29 cellular contexts compared by ENCODE assay signal in the genomic region with DNA sequence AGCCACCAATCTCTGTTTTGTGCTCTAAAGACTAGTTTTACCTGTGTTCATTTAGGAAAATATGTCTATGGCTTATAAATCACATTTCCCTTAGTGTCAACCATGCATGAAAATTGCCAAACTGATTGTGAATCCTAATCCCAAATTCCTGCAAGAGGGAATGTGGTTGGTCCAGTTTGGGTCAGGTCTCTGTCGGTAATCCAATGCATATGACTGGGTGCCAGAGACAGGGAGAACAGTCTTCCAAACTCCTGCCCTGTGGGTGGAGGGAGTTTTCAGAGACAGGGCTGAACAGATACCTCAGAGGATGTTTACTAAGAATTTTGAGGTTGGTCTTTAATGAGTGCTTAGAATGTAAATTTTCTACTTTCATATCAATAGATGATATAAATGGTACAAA.
"Had no signal": no experiment of that assay in that cellular context is flagged by ENCODE, and none has a peak within 500 bp of the region (broad histone marks: within the 10 kb centered on the region; RNA-seq: fewer than 3 reads in every experiment).

No MANE protein-coding gene starts in this region.

- H3K27me3 ChIP-seq: colonic mucosa, esophagus muscularis mucosa, heart right ventricle, neutrophil, right lobe of liver, tibial nerve, upper lobe of left lung had no signal

- H3K27ac Mint-ChIP-seq: dendritic cell treated with granulocyte-macrophage colony-stimulating factor and Interleukin-4, amounts not matched to agents 40 ng/mL and 50 ng/mL, for 4 days; immature natural killer cell; memory B cell; mesothelial cell of epicardium; naive B cell; natural killer cell treated with Interleukin-12 subunit alpha and Interleukin-12 subunit beta and Interleukin-15 and Interleukin-18, amount 100 ng/mL, for 72 hours; progenitor cell of endocrine pancreas; stimulated activated naive B cell treated with anti-CD40 and anti-IgM and Interleukin-4, amounts not matched to agents 10 μg/mL and 1 μg/mL and 100 μg/mL, for 72 hours; stimulated activated naive CD8-positive, alpha-beta T cell treated with anti-CD3 and anti-CD28 coated beads, Interleukin-15, Interleukin-2, amounts not matched to agents 100 ng/mL and 50 ng/mL, for 24 hours had no signal

- H3K4me3 Mint-ChIP-seq: dendritic cell treated with granulocyte-macrophage colony-stimulating factor and Interleukin-4, amounts not matched to agents 40 ng/mL and 50 ng/mL, for 4 days; immature natural killer cell; memory B cell; mesothelial cell of epicardium; naive B cell; natural killer cell treated with Interleukin-12 subunit alpha and Interleukin-12 subunit beta and Interleukin-15 and Interleukin-18, amount 100 ng/mL, for 72 hours; neural crest cell; stimulated activated naive B cell treated with anti-CD40 and anti-IgM and Interleukin-4, amounts not matched to agents 10 μg/mL and 1 μg/mL and 100 μg/mL, for 72 hours; stimulated activated naive CD8-positive, alpha-beta T cell treated with anti-CD3 and anti-CD28 coated beads, Interleukin-15, Interleukin-2, amounts not matched to agents 100 ng/mL and 50 ng/mL, for 24 hours had no signal

- DNase-seq: colonic mucosa; effector CD8-positive, alpha-beta T cell; foreskin keratinocyte; glutamatergic neuron; heart right ventricle; hippocampal formation; immature natural killer cell; mucosa of descending colon; naive B cell; right lobe of liver; small intestine; stimulated activated CD4-positive, alpha-beta T cell treated with anti-CD3 and anti-CD28 coated beads, Interleukin-15, amount 100 ng/mL, for 24 hours; stimulated activated CD4-positive, alpha-beta T cell treated with anti-CD3 and anti-CD28 coated beads, Interleukin-2, amount 100 ng/mL, for 48 hours; stimulated activated naive B cell treated with anti-CD40 and anti-IgM and Interleukin-4, amounts not matched to agents 10 μg/mL and 1 μg/mL and 100 μg/mL, for 72 hours; upper lobe of left lung had no signal

- H3K4me1 ChIP-seq: colonic mucosa, foreskin keratinocyte, heart right ventricle, parathyroid adenoma, right lobe of liver, tibial nerve, upper lobe of left lung had no signal

- H3K27me3 Mint-ChIP-seq: dendritic cell treated with granulocyte-macrophage colony-stimulating factor and Interleukin-4, amounts not matched to agents 40 ng/mL and 50 ng/mL, for 4 days; memory B cell; naive B cell; natural killer cell treated with Interleukin-12 subunit alpha and Interleukin-12 subunit beta and Interleukin-15 and Interleukin-18, amount 100 ng/mL, for 72 hours; progenitor cell of endocrine pancreas; stimulated activated naive B cell treated with anti-CD40 and anti-IgM and Interleukin-4, amounts not matched to agents 10 μg/mL and 1 μg/mL and 100 μg/mL, for 72 hours; stimulated activated naive CD8-positive, alpha-beta T cell treated with anti-CD3 and anti-CD28 coated beads, Interleukin-15, Interleukin-2, amounts not matched to agents 100 ng/mL and 50 ng/mL, for 24 hours had no signal

- H3K4me3 ChIP-seq: colonic mucosa, esophagus muscularis mucosa, heart right ventricle, lung, mucosa of descending colon, right lobe of liver, thoracic aorta, tibial nerve, upper lobe of left lung had no signal

- H3K9ac ChIP-seq: parathyroid adenoma had no signal

- H3K36me3 Mint-ChIP-seq: memory B cell; mesothelial cell of epicardium; naive B cell; natural killer cell treated with Interleukin-12 subunit alpha and Interleukin-12 subunit beta and Interleukin-15 and Interleukin-18, amount 100 ng/mL, for 72 hours; stimulated activated naive B cell treated with anti-CD40 and anti-IgM and Interleukin-4, amounts not matched to agents 10 μg/mL and 1 μg/mL and 100 μg/mL, for 72 hours had no signal

- H3K4me1 Mint-ChIP-seq: immature natural killer cell; memory B cell; naive B cell; neural crest cell; stimulated activated naive B cell treated with anti-CD40 and anti-IgM and Interleukin-4, amounts not matched to agents 10 μg/mL and 1 μg/mL and 100 μg/mL, for 72 hours had no signal

- ATAC-seq: foreskin keratinocyte; heart right ventricle; left lobe of liver; mucosa of descending colon; natural killer cell treated with Interleukin-12 subunit alpha and Interleukin-12 subunit beta and Interleukin-15 and Interleukin-18, amount 100 ng/mL, for 72 hours; right lobe of liver; stimulated activated naive B cell treated with anti-CD40 and anti-IgM and Interleukin-4, amounts not matched to agents 10 μg/mL and 1 μg/mL and 100 μg/mL, for 72 hours had no signal

- H3K36me3 ChIP-seq: colonic mucosa, esophagus muscularis mucosa, heart right ventricle, neutrophil, right lobe of liver, thoracic aorta, tibial nerve, upper lobe of left lung had no signal

- H3K27ac ChIP-seq: colonic mucosa, esophagus muscularis mucosa, foreskin keratinocyte, heart right ventricle, neutrophil, parathyroid adenoma, right lobe of liver, thoracic aorta, tibial nerve, upper lobe of left lung had no signal

- H3K9me3 Mint-ChIP-seq: mesothelial cell of epicardium; neural crest cell; stimulated activated naive B cell treated with anti-CD40 and anti-IgM and Interleukin-4, amounts not matched to agents 10 μg/mL and 1 μg/mL and 100 μg/mL, for 72 hours; stimulated activated naive CD8-positive, alpha-beta T cell treated with anti-CD3 and anti-CD28 coated beads, Interleukin-15, Interleukin-2, amounts not matched to agents 100 ng/mL and 50 ng/mL, for 24 hours had no signal

- H3K9me3 ChIP-seq: colonic mucosa, esophagus muscularis mucosa, heart right ventricle, mucosa of descending colon, neutrophil, right lobe of liver, thoracic aorta, tibial nerve, upper lobe of left lung had no signal
